Comparison of ENCODE assay signal across 15 cellular contexts in the genomic region with DNA sequence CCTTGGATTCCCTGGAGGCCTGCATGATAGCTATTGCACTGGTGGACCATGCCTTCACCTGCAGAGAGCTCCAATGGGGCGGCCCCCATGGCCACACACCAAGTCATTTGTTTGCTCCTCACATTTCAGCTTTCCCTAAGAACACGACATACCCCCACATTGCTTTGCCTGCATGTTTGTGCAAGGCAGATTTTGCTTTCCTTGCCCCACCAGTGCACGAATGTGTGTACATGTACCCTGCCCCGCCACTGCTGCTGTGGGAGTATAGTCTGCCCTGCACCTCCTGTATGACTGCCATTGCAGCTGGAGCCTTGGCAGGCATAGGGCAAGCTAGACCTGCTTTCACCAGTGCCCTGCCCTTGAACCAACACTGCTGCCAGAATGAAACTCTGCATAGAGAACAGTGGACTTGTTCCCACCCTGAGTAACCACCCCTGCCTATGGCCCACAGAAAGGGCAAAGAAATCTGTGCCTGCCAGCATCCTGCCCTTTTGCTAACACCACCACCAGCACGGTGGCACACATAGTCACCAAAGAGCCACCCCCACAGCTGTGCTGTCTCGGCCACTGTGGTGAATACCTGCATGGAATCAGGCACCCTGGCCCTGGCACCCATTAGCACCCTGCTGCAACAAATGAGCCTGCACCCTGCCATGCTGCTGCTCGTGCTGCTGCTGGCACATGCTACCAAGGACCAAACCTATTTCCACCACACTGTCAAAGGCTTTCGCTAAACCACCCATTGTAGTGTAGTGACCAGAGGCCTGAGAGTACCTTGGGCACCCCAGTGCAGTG.
A peak's percentile ranks its signal among the peaks of the same experiment; 100 is the strongest.
DNase-seq lines count a peak whose midpoint lies in the region; ATAC-seq, FAIRE-seq and TF ChIP-seq lines count a peak whose summit lies in the region.
"Had no signal": no experiment of that assay in that cellular context is flagged by ENCODE, and none has a peak within 500 bp of the region (broad histone marks: within the 10 kb centered on the region; RNA-seq: fewer than 3 reads in every experiment).

No MANE protein-coding gene starts in this region.

- H3K9me3 Mint-ChIP-seq in stimulated activated naive CD8-positive, alpha-beta T cell treated with anti-CD3 and anti-CD28 coated beads, Interleukin-15, amount 100 ng/mL, for 72 hours = peaks cover 8 to 38% of the 10 kb centered on the region in 2 donors
- H3K9me3 Mint-ChIP-seq: HFFc6 had no signal

- H3K27ac ChIP-seq in kidney (ENCODE audit: low read depth in 2 of 2, low read length in 2 of 2) (no peak overlapping the region), sigmoid colon (no peak overlapping the region)
- H3K27ac ChIP-seq: A549 had no signal

- WGBS in sigmoid colon, 2 donors = 87 to 95% methylated on average over 8 of the region's 8 CpGs

- TF ChIP-seq POLR2A in sigmoid colon (IDR thresholded peaks at IDR 0.05) = no peak

- H3K36me3 ChIP-seq in kidney (ENCODE audit: control insufficient read depth in 1 of 2, insufficient read depth in 2 of 2, low read length in 2 of 2) = no peaks in the 10 kb centered on the region
- no peaks in the 10 kb centered on the region for H3K36me3 ChIP-seq in sigmoid colon

- no peaks in the 10 kb centered on the region for H3K27me3 ChIP-seq in sigmoid colon

- no peak for TF ChIP-seq CTCF in kidney (IDR thresholded peaks at IDR 0.05; ENCODE audit: borderline replicate concordance, extremely low read depth, insufficient read depth)
- no peak for TF ChIP-seq CTCF in sigmoid colon (IDR thresholded peaks at IDR 0.05)

- intact Hi-C loops in kidney (cut with DNase I) (no loop called here), sigmoid colon (cut with DNase I) (no loop called here)

- no peak for DNase-seq in stimulated activated naive CD8-positive, alpha-beta T cell treated with anti-CD3 and anti-CD28 coated beads, Interleukin-15, amount 100 ng/mL, for 72 hours
- DNase-seq in stimulated activated naive CD8-positive, alpha-beta T cell treated with anti-CD3 and anti-CD28 coated beads, Interleukin-15, Interleukin-2, amounts not matched to agents 100 U/mL and 50 U/mL, for 24 hours = no peak
- peak; percentile 43 for DNase-seq in kidney
- DNase-seq in sigmoid colon = peak; percentile 55
- DNase-seq in DMS79 treated with DMSO at 0.1 percent for 48 hours (lab: John Stamatoyannopoulos, UW) = no peak
- DNase-seq in AG08396 (ENCODE audit: low spot score) = no peak
- DNase-seq: CD8-positive, alpha-beta T cell; COR-L47; GF-D8; HCEC 1CT; HFFc6 had no signal

- no peak overlapping the region for H3K9ac ChIP-seq in kidney (ENCODE audit: low read length in 2 of 2)

- no peaks in the 10 kb centered on the region for H3K27me3 Mint-ChIP-seq in stimulated activated naive CD8-positive, alpha-beta T cell treated with anti-CD3 and anti-CD28 coated beads, Interleukin-15, amount 100 ng/mL, for 72 hours

- no peak for FAIRE-seq in kidney (lab: Jason Lieb, UNC)
- FAIRE-seq: A549, HepG2, HTR-8/SVneo had no signal

- no peaks in the 10 kb centered on the region for H3K4me1 Mint-ChIP-seq in stimulated activated naive CD8-positive, alpha-beta T cell treated with anti-CD3 and anti-CD28 coated beads, Interleukin-15, amount 100 ng/mL, for 72 hours
- H3K4me1 Mint-ChIP-seq: CD14-positive monocyte had no signal

- H3K4me3 Mint-ChIP-seq in stimulated activated naive CD8-positive, alpha-beta T cell treated with anti-CD3 and anti-CD28 coated beads, Interleukin-15, amount 100 ng/mL, for 72 hours = no peak overlapping the region
- H3K4me3 Mint-ChIP-seq: CD14-positive monocyte; CD8-positive, alpha-beta T cell; HFFc6 had no signal

- H3K27ac Mint-ChIP-seq in stimulated activated naive CD8-positive, alpha-beta T cell treated with anti-CD3 and anti-CD28 coated beads, Interleukin-15, amount 100 ng/mL, for 72 hours = no peak overlapping the region
- H3K27ac Mint-ChIP-seq: CD14-positive monocyte; CD8-positive, alpha-beta T cell; HFFc6 had no signal

- H3K4me1 ChIP-seq in kidney (ENCODE audit: control insufficient read depth in 1 of 2, insufficient read depth in 1 of 2, low read depth in 1 of 2, low read length in 2 of 2) = no peaks in the 10 kb centered on the region
- H3K4me1 ChIP-seq in sigmoid colon = no peaks in the 10 kb centered on the region
- H3K4me1 ChIP-seq: A549 had no signal

- no peak overlapping the region for H3K4me3 ChIP-seq in kidney (ENCODE audit: low read length in 2 of 2)
- H3K4me3 ChIP-seq in sigmoid colon = no peak overlapping the region
- H3K4me3 ChIP-seq: A549 had no signal

- ATAC-seq in stimulated activated naive CD8-positive, alpha-beta T cell treated with anti-CD3 and anti-CD28 coated beads, Interleukin-15, amount 100 ng/mL, for 72 hours = peak; percentile 35
- ATAC-seq in stimulated activated naive CD8-positive, alpha-beta T cell treated with anti-CD3 and anti-CD28 coated beads, Interleukin-15, Interleukin-2, amounts not matched to agents 100 U/mL and 50 U/mL, for 24 hours = no peak
- ATAC-seq: A549; CD8-positive, alpha-beta T cell; HepG2 had no signal

- no peaks in the 10 kb centered on the region for H3K9me3 ChIP-seq in kidney (ENCODE audit: control insufficient read depth in 1 of 2, low read length in 2 of 2)
- H3K9me3 ChIP-seq in sigmoid colon = no peaks in the 10 kb centered on the region
- H3K9me3 ChIP-seq: A549 had no signal

- no peak for TF ChIP-seq EP300 in sigmoid colon (IDR thresholded peaks at IDR 0.05)

Comparison
In these comparisons a context has a peak if more than half of its experiments do, and no peak if none do; other contexts are left out.
1. DNase-seq: peak in kidney (single experiment) and sigmoid colon (single experiment); none in stimulated activated naive CD8-positive, alpha-beta T cell treated with anti-CD3 and anti-CD28 coated beads, Interleukin-15, amount 100 ng/mL, for 72 hours (0 of 2), stimulated activated naive CD8-positive, alpha-beta T cell treated with anti-CD3 and anti-CD28 coated beads, Interleukin-15, Interleukin-2, amounts not matched to agents 100 U/mL and 50 U/mL, for 24 hours (single experiment), DMS79 treated with DMSO at 0.1 percent for 48 hours (single experiment) and AG08396 (single experiment).